In the genomic region with DNA sequence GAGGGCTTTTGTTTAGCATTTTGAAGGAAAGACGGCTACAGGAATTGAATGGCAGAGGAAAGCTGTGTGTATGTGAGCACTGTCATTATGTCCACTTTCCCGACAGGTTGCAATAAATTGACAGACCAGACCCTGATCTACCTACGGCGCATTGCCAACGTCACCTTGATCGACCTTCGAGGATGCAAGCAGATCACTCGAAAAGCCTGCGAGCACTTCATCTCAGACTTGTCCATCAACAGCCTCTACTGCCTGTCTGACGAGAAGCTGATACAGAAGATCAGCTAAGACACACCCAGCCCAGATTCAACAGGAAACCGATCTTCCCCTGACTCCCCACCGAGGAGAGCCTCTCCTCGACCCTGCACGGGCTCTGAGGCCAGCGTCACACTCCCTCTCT, we compare ENCODE assay signal across 22 cellular contexts. TPM values are rescaled to one million over a fixed set of nuclear protein-coding genes. Genes with fewer than 3 reads are reported as not detected.
A peak's percentile ranks its signal among the peaks of the same experiment; 100 is the strongest.
DNase-seq lines count a peak whose midpoint lies in the region; ATAC-seq and TF ChIP-seq lines count a peak whose summit lies in the region.
"Had no signal": no experiment of that assay in that cellular context is flagged by ENCODE, and none has a peak within 500 bp of the region (broad histone marks: within the 10 kb centered on the region; RNA-seq: fewer than 3 reads in every experiment).

No MANE protein-coding gene starts in this region.

- peak overlapping the region; percentile 3 for H3K27ac Mint-ChIP-seq in activated CD8-positive, alpha-beta memory T cell treated with anti-CD3 and anti-CD28 coated beads, Interleukin-2, amount 10 ng/mL, durations not matched to agents 7 days and 5 days
- H3K27ac Mint-ChIP-seq in T-helper 17 cell (peak overlapping the region; percentile 81), nephron progenitor cell (peak overlapping the region; percentile 96)
- H3K27ac Mint-ChIP-seq in dendritic cell treated with granulocyte-macrophage colony-stimulating factor and Interleukin-4, amounts not matched to agents 40 ng/mL and 50 ng/mL, for 4 days = peak overlapping the region; percentile 80
- no peak overlapping the region for H3K27ac Mint-ChIP-seq in activated CD4-positive, alpha-beta T cell treated with anti-CD3 and anti-CD28 coated beads for 36 hours
- H3K27ac Mint-ChIP-seq: GM23338, memory B cell had no signal

- TF ChIP-seq CTCF in nephron progenitor cell (IDR thresholded peaks at IDR 0.05) = no peak

- no peaks in the 10 kb centered on the region for H3K27me3 Mint-ChIP-seq in activated CD8-positive, alpha-beta memory T cell treated with anti-CD3 and anti-CD28 coated beads, Interleukin-2, amount 10 ng/mL, durations not matched to agents 7 days and 5 days
- H3K27me3 Mint-ChIP-seq in T-helper 17 cell = no peaks in the 10 kb centered on the region
- H3K27me3 Mint-ChIP-seq in dendritic cell treated with granulocyte-macrophage colony-stimulating factor and Interleukin-4, amounts not matched to agents 40 ng/mL and 50 ng/mL, for 4 days = peaks cover 3% of the 10 kb centered on the region
- H3K27me3 Mint-ChIP-seq in nephron progenitor cell (ENCODE audit: low read depth, poor library complexity) = no peaks in the 10 kb centered on the region
- no peaks in the 10 kb centered on the region for H3K27me3 Mint-ChIP-seq in activated CD4-positive, alpha-beta T cell treated with anti-CD3 and anti-CD28 coated beads for 36 hours
- H3K27me3 Mint-ChIP-seq: memory B cell had no signal

- ATAC-seq in activated CD8-positive, alpha-beta memory T cell treated with anti-CD3 and anti-CD28 coated beads, Interleukin-2, amount 10 ng/mL, durations not matched to agents 7 days and 5 days = no peak
- ATAC-seq in T-helper 17 cell (no peak), left cardiac atrium (no peak)
- no peak for ATAC-seq in activated CD4-positive, alpha-beta T cell treated with anti-CD3 and anti-CD28 coated beads for 36 hours
- ATAC-seq: GM12878, GM23338 had no signal

- H3K36me3 Mint-ChIP-seq in activated CD8-positive, alpha-beta memory T cell treated with anti-CD3 and anti-CD28 coated beads, Interleukin-2, amount 10 ng/mL, durations not matched to agents 7 days and 5 days = peaks cover 56% of the 10 kb centered on the region
- H3K36me3 Mint-ChIP-seq in T-helper 17 cell (ENCODE audit: low read depth) = peaks cover 7% of the 10 kb centered on the region
- peaks cover 90% of the 10 kb centered on the region for H3K36me3 Mint-ChIP-seq in dendritic cell treated with granulocyte-macrophage colony-stimulating factor and Interleukin-4, amounts not matched to agents 40 ng/mL and 50 ng/mL, for 4 days (ENCODE audit: low read depth)
- H3K36me3 Mint-ChIP-seq in nephron progenitor cell (ENCODE audit: low read depth) = peaks cover 74% of the 10 kb centered on the region
- H3K36me3 Mint-ChIP-seq in activated CD4-positive, alpha-beta T cell treated with anti-CD3 and anti-CD28 coated beads for 36 hours (ENCODE audit: low read depth) = peaks cover 61% of the 10 kb centered on the region

- H3K9me3 Mint-ChIP-seq in activated CD8-positive, alpha-beta memory T cell treated with anti-CD3 and anti-CD28 coated beads, Interleukin-2, amount 10 ng/mL, durations not matched to agents 7 days and 5 days (ENCODE audit: low read depth) = no peaks in the 10 kb centered on the region
- H3K9me3 Mint-ChIP-seq in dendritic cell treated with granulocyte-macrophage colony-stimulating factor and Interleukin-4, amounts not matched to agents 40 ng/mL and 50 ng/mL, for 4 days = no peaks in the 10 kb centered on the region
- H3K9me3 Mint-ChIP-seq in nephron progenitor cell = no peaks in the 10 kb centered on the region
- H3K9me3 Mint-ChIP-seq in activated CD4-positive, alpha-beta T cell treated with anti-CD3 and anti-CD28 coated beads for 36 hours (ENCODE audit: low read depth) = no peaks in the 10 kb centered on the region
- H3K9me3 Mint-ChIP-seq: GM23338, memory B cell, nephron had no signal

- H3K4me3 Mint-ChIP-seq in activated CD8-positive, alpha-beta memory T cell treated with anti-CD3 and anti-CD28 coated beads, Interleukin-2, amount 10 ng/mL, durations not matched to agents 7 days and 5 days = no peak overlapping the region
- H3K4me3 Mint-ChIP-seq in T-helper 17 cell = peak overlapping the region; percentile 50
- no peak overlapping the region for H3K4me3 Mint-ChIP-seq in dendritic cell treated with granulocyte-macrophage colony-stimulating factor and Interleukin-4, amounts not matched to agents 40 ng/mL and 50 ng/mL, for 4 days
- H3K4me3 Mint-ChIP-seq in nephron progenitor cell = no peak overlapping the region
- H3K4me3 Mint-ChIP-seq in activated CD4-positive, alpha-beta T cell treated with anti-CD3 and anti-CD28 coated beads for 36 hours = no peak overlapping the region
- H3K4me3 Mint-ChIP-seq: GM23338, memory B cell, nephron had no signal

- POLR2A ChIA-PET in activated CD4-positive, alpha-beta T cell treated with anti-CD3 and anti-CD28 coated beads for 36 hours (lab: Charles Lee) = interaction anchor here (1.3 kb wide), 1 partner anchor 15 kb away, joined by 4 read pairs; no protein-coding TSS in a partner anchor

- CTCF ChIA-PET in activated CD8-positive, alpha-beta memory T cell treated with anti-CD3 and anti-CD28 coated beads, Interleukin-2, amount 10 ng/mL, durations not matched to agents 7 days and 5 days (lab: Charles Lee) = interaction anchor here (1.7 to 2.8 kb wide), 5 partner anchors 7 to 128 kb away, joined by 3 to 37 read pairs (median 11); no protein-coding TSS in a partner anchor
- CTCF ChIA-PET in activated CD4-positive, alpha-beta T cell treated with anti-CD3 and anti-CD28 coated beads for 36 hours (lab: Charles Lee) = interaction anchor here (0.8 to 5.3 kb wide), 3 partner anchors 9 to 173 kb away, joined by 4 to 38 read pairs (median 5); no protein-coding TSS in a partner anchor

- peaks cover 57% of the 10 kb centered on the region for H3K4me1 Mint-ChIP-seq in activated CD8-positive, alpha-beta memory T cell treated with anti-CD3 and anti-CD28 coated beads, Interleukin-2, amount 10 ng/mL, durations not matched to agents 7 days and 5 days
- peaks cover 31% of the 10 kb centered on the region for H3K4me1 Mint-ChIP-seq in T-helper 17 cell
- H3K4me1 Mint-ChIP-seq in dendritic cell treated with granulocyte-macrophage colony-stimulating factor and Interleukin-4, amounts not matched to agents 40 ng/mL and 50 ng/mL, for 4 days (ENCODE audit: low read depth) = peaks cover 79% of the 10 kb centered on the region
- no peaks in the 10 kb centered on the region for H3K4me1 Mint-ChIP-seq in nephron progenitor cell
- H3K4me1 Mint-ChIP-seq in activated CD4-positive, alpha-beta T cell treated with anti-CD3 and anti-CD28 coated beads for 36 hours = peaks cover 16% of the 10 kb centered on the region
- H3K4me1 Mint-ChIP-seq: GM23338, nephron had no signal

- DNase-seq in activated CD8-positive, alpha-beta memory T cell treated with anti-CD3 and anti-CD28 coated beads, Interleukin-2, amount 10 ng/mL, durations not matched to agents 7 days and 5 days = no peak
- DNase-seq in activated CD8-positive, alpha-beta memory T cell treated with anti-CD3 and anti-CD28 coated beads, Interleukin-2, amount 50 U/mL, for 4 hours = no peak
- no peak for DNase-seq in T-helper 17 cell
- DNase-seq in nephron progenitor cell = no peak
- DNase-seq in left cardiac atrium = no peak
- DNase-seq in activated CD4-positive, alpha-beta T cell treated with anti-CD3 and anti-CD28 coated beads, Interleukin-2, amount 50 U/mL, for 1 hour = no peak
- no peak for DNase-seq in activated CD4-positive, alpha-beta T cell treated with anti-CD3 and anti-CD28 coated beads for 36 hours
- DNase-seq: brain microvascular endothelial cell, cortex of kidney, GF-D8, kidney glomerular epithelial cell, NCI-H1417, NCI-H2171, NCI-H526, SHP77, substantia nigra had no signal

- no peaks in the 10 kb centered on the region for H3K9me3 ChIP-seq in T-helper 17 cell (ENCODE audit: control insufficient read depth, low read length, poor library complexity, severe bottlenecking)
- H3K9me3 ChIP-seq: prostate gland had no signal

- intact Hi-C loops in dendritic cell treated with granulocyte-macrophage colony-stimulating factor and Interleukin-4, amounts not matched to agents 40 ng/mL and 50 ng/mL, for 4 days (cut with micrococcal nuclease) = no loop called here
- intact Hi-C loops in left cardiac atrium (cut with DNase I) = no loop called here
- intact Hi-C loops in activated CD4-positive, alpha-beta T cell treated with anti-CD3 and anti-CD28 coated beads for 36 hours (cut with DNase I, micrococcal nuclease) = no loop called here

RNA-seq across cellular contexts. Expression of a gene that starts 11.5 kb away (rescaled TPM):
- total RNA-seq in activated CD8-positive, alpha-beta memory T cell treated with anti-CD3 and anti-CD28 coated beads, Interleukin-2, amount 10 ng/mL, durations not matched to agents 7 days and 5 days = 100 to 1,000 TPM; 366 to 402 TPM
- total RNA-seq in T-helper 17 cell = 100 to 1,000 TPM; 264 to 276 TPM
- total RNA-seq in left cardiac atrium = 10 to 100 TPM; 51.6 to 52.6 TPM
- total RNA-seq in activated CD4-positive, alpha-beta T cell treated with anti-CD3 and anti-CD28 coated beads for 36 hours = 100 to 1,000 TPM; 202 to 241 TPM

RNA-seq across cellular contexts. Expression of a gene that starts 34.3 kb away (rescaled TPM):
- 100 to 1,000 TPM; 148 to 172 TPM for total RNA-seq in activated CD8-positive, alpha-beta memory T cell treated with anti-CD3 and anti-CD28 coated beads, Interleukin-2, amount 10 ng/mL, durations not matched to agents 7 days and 5 days
- total RNA-seq in T-helper 17 cell = 100 to 1,000 TPM; 174 to 220 TPM
- 10 to 100 TPM; 22.1 to 22.6 TPM for total RNA-seq in left cardiac atrium
- 10 to 100 TPM; 44.9 to 69.5 TPM for total RNA-seq in activated CD4-positive, alpha-beta T cell treated with anti-CD3 and anti-CD28 coated beads for 36 hours

RNA-seq across cellular contexts. Expression of a gene that starts 48.6 kb away (rescaled TPM):
- total RNA-seq in activated CD8-positive, alpha-beta memory T cell treated with anti-CD3 and anti-CD28 coated beads, Interleukin-2, amount 10 ng/mL, durations not matched to agents 7 days and 5 days = 10 to 100 TPM; 10.7 to 26.4 TPM
- total RNA-seq in T-helper 17 cell (10 to 100 TPM; 12.8 to 17.8 TPM), left cardiac atrium (10 to 100 TPM; 18.1 to 22.2 TPM)
- 10 to 100 TPM in 1 of 2 experiments, 1 to 10 TPM in 1; 6.0 to 11.1 TPM for total RNA-seq in activated CD4-positive, alpha-beta T cell treated with anti-CD3 and anti-CD28 coated beads for 36 hours
